Comparison of ENCODE assay signal across 8 cellular contexts in the genomic region with DNA sequence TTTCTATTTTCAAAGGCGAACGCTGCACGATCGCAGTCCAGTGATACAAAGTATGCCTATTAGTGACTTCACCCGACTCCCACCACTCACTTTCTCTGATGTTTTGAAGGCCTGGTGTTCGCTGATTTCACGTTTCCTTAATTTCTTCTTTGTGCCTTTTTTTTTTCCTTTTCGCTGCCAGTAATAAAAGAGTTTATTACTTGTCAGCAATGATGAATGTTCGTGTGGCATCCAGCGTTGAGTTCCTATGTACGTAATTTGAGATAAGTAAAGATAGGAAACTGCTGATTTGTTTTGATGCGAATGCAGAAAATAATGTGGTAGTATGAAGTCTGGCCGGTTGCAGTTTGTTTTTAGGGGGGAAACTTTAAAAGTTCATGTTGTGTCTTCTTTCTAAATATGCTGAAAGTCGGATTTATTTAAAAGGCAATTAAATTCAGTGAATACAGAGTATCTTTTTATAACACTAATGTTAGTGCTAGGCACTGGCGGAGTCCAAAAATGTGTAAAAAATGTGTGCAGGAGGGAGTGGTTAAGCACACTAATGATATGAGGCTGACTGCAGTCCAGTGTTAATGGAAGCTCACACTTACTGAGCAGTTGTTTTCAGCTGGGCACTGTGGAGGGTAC. TPM values are rescaled to one million over a fixed set of nuclear protein-coding genes. Genes with fewer than 3 reads are reported as not detected.
DNase-seq lines count a peak whose midpoint lies in the region; ATAC-seq and TF ChIP-seq lines count a peak whose summit lies in the region.

No MANE protein-coding gene starts in this region.

- H3K4me1 ChIP-seq in heart left ventricle = peaks cover 0 to 40% (median 25%) of the 10 kb centered on the region in 12 donors
- H3K4me1 ChIP-seq in prostate gland (replicated peaks) = peaks cover 3% of the 10 kb centered on the region

- DNase-seq in Ammon's horn (ENCODE audit: low spot score) = peak; percentile 38
- DNase-seq in HFF-Myc (ENCODE audit: extremely low read depth, low read depth) = no peak
- no peak for DNase-seq in activated CD4-positive, alpha-beta memory T cell treated with anti-CD3 and anti-CD28 coated beads, Interleukin-2, amount 10 ng/mL, durations not matched to agents 7 days and 5 days
- no peak for DNase-seq in heart left ventricle
- DNase-seq in prostate gland (ENCODE audit: low spot score) = no peak
- DNase-seq in NCI-H1436 treated with DMSO at 0.1 percent for 48 hours (lab: John Stamatoyannopoulos, UW) = no peak

- no peaks in the 10 kb centered on the region for H3K9me3 Mint-ChIP-seq in activated CD4-positive, alpha-beta memory T cell treated with anti-CD3 and anti-CD28 coated beads, Interleukin-2, amount 10 ng/mL, durations not matched to agents 7 days and 5 days

- no peaks in the 10 kb centered on the region for H3K27me3 ChIP-seq in heart left ventricle
- H3K27me3 ChIP-seq in prostate gland (replicated peaks; ENCODE audit: insufficient read depth) = no peaks in the 10 kb centered on the region

- H3K4me1 Mint-ChIP-seq in activated CD4-positive, alpha-beta memory T cell treated with anti-CD3 and anti-CD28 coated beads, Interleukin-2, amount 10 ng/mL, durations not matched to agents 7 days and 5 days = peaks cover 24% of the 10 kb centered on the region

- peak overlapping the region; percentile 84 to 97 (median 92) for H3K27ac ChIP-seq in heart left ventricle
- H3K27ac ChIP-seq in prostate gland = peak overlapping the region; percentile 87 to 97

- ATAC-seq in heart left ventricle = peak in 1 of 4 donors; percentile 23
- no peak for ATAC-seq in GM21515 (IDR thresholded peaks at IDR 0.05; ENCODE audit: unreplicated experiment)
- ATAC-seq in HG02588 (IDR thresholded peaks at IDR 0.05; ENCODE audit: unreplicated experiment) = no peak

- H3K9me3 ChIP-seq in heart left ventricle (no peaks in the 10 kb centered on the region), prostate gland (no peaks in the 10 kb centered on the region)

- CTCF ChIA-PET in activated CD4-positive, alpha-beta memory T cell treated with anti-CD3 and anti-CD28 coated beads, Interleukin-2, amount 10 ng/mL, durations not matched to agents 7 days and 5 days (lab: Charles Lee) = interaction anchor here (1.3 to 3.6 kb wide), 3 partner anchors 15 to 116 kb away, joined by 3 to 48 read pairs (median 4); partner anchors contain the start of gene ATAD2B

- POLR2A ChIA-PET in activated CD4-positive, alpha-beta memory T cell treated with anti-CD3 and anti-CD28 coated beads, Interleukin-2, amount 10 ng/mL, durations not matched to agents 7 days and 5 days (lab: Charles Lee) = interaction anchor here (0.6 to 8.6 kb wide), 8 partner anchors 14 to 182 kb away, joined by 3 to 188 read pairs (median 4); partner anchors contain the start of genes ATAD2B, FAM228B, PFN4 and SF3B6

- no peak for TF ChIP-seq POLR2A in heart left ventricle (IDR thresholded peaks at IDR 0.05)
- no peak for TF ChIP-seq POLR2A in prostate gland (IDR thresholded peaks at IDR 0.05)

- WGBS in heart left ventricle, 4 donors = 1 to 3% (median 2%) methylated on average over 15 of the region's 15 CpGs
- 1% methylated on average over 15 of the region's 15 CpGs for WGBS in prostate gland

- H3K27ac Mint-ChIP-seq in activated CD4-positive, alpha-beta memory T cell treated with anti-CD3 and anti-CD28 coated beads, Interleukin-2, amount 10 ng/mL, durations not matched to agents 7 days and 5 days = peak overlapping the region; percentile 84

- H3K36me3 ChIP-seq in heart left ventricle = no peaks in the 10 kb centered on the region
- H3K36me3 ChIP-seq in prostate gland = no peaks in the 10 kb centered on the region

- TF ChIP-seq CTCF in HFF-Myc (IDR thresholded peaks at IDR 0.05; ENCODE audit: low read depth, low read length, missing control alignments) (no peak), heart left ventricle (IDR thresholded peaks at IDR 0.05) (no peak), prostate gland (IDR thresholded peaks at IDR 0.05) (no peak)

- intact Hi-C loops in heart left ventricle (cut with DNase I) = loop anchor here in 3 of 10 donors (1.0 to 10.0 kb wide), 3 partner anchors 14 to 104 kb away; partner anchors contain the start of genes ATAD2B (in 2 of the 3), FKBP1B (in 1 of the 3) and WDCP (in 1 of the 3)
- intact Hi-C loops in prostate gland (cut with DNase I) = no loop called here

- peak overlapping the region; percentile 59 for H3K4me3 ChIP-seq in HFF-Myc (replicated peaks; ENCODE audit: low read depth, low read length)
- H3K4me3 ChIP-seq in heart left ventricle = peak overlapping the region; percentile 62 to 97 (median 82)
- peak overlapping the region; percentile 79 to 91 for H3K4me3 ChIP-seq in prostate gland

- peaks cover 10% of the 10 kb centered on the region for H3K27me3 Mint-ChIP-seq in activated CD4-positive, alpha-beta memory T cell treated with anti-CD3 and anti-CD28 coated beads, Interleukin-2, amount 10 ng/mL, durations not matched to agents 7 days and 5 days

- peaks cover 7% of the 10 kb centered on the region for H3K36me3 Mint-ChIP-seq in activated CD4-positive, alpha-beta memory T cell treated with anti-CD3 and anti-CD28 coated beads, Interleukin-2, amount 10 ng/mL, durations not matched to agents 7 days and 5 days (ENCODE audit: low read depth)

- peak overlapping the region; percentile 92 for H3K4me3 Mint-ChIP-seq in activated CD4-positive, alpha-beta memory T cell treated with anti-CD3 and anti-CD28 coated beads, Interleukin-2, amount 10 ng/mL, durations not matched to agents 7 days and 5 days

RNA-seq across cellular contexts. Expression of gene UBXN2A, which starts 0.8 kb away (rescaled TPM):
- total RNA-seq in activated CD4-positive, alpha-beta memory T cell treated with anti-CD3 and anti-CD28 coated beads, Interleukin-2, amount 10 ng/mL, durations not matched to agents 7 days and 5 days = 10 to 100 TPM; 11.5 to 12.3 TPM
- 10 to 100 TPM; 15.8 to 24.0 (median 19.6) TPM for total RNA-seq in heart left ventricle
- polyA plus RNA-seq in heart left ventricle = 10 to 100 TPM in 1 of 2 donors, 1 to 10 TPM in 1; 9.6 to 12.7 TPM
- 10 to 100 TPM in 1 of 2 donors, 1 to 10 TPM in 1; 9.7 to 19.2 TPM for total RNA-seq in prostate gland

RNA-seq across cellular contexts. Expression of gene ATAD2B, which starts 14.2 kb away (rescaled TPM):
- 10 to 100 TPM; 17.6 to 19.5 TPM for total RNA-seq in activated CD4-positive, alpha-beta memory T cell treated with anti-CD3 and anti-CD28 coated beads, Interleukin-2, amount 10 ng/mL, durations not matched to agents 7 days and 5 days
- 10 to 100 TPM in 2 of 9 donors, 1 to 10 TPM in 7; 5.0 to 13.3 (median 8.3) TPM for total RNA-seq in heart left ventricle
- 1 to 10 TPM; 2.8 to 3.4 TPM for polyA plus RNA-seq in heart left ventricle
- total RNA-seq in prostate gland = 10 to 100 TPM; 12.2 to 16.9 TPM
